In genomic region chr10:106513328-106513727, GRCh38 we compare ENCODE assay signal across 14 cellular contexts.
DNase-seq lines count a peak whose midpoint lies in the region; ATAC-seq and TF ChIP-seq lines count a peak whose summit lies in the region.
"Had no signal": no experiment of that assay in that cellular context is flagged by ENCODE, and none has a peak within 500 bp of the region (broad histone marks: within the 10 kb centered on the region; RNA-seq: fewer than 3 reads in every experiment).

No MANE protein-coding gene starts in this region.

- peak overlapping the region; percentile 60 for H2AFZ ChIP-seq in mammary epithelial cell (ENCODE audit: low read depth, low read length)

- 20% methylated on average over 3 of the region's 3 CpGs for WGBS in mammary epithelial cell (ENCODE audit: low coverage, missing lambda C conversion rate)

- no peaks in the 10 kb centered on the region for H3K79me2 ChIP-seq in mammary epithelial cell (ENCODE audit: insufficient read depth, low read length)

- H3K27ac ChIP-seq in mammary epithelial cell (ENCODE audit: insufficient read depth, low read depth, low read length), result peak overlapping the region; percentile 40

- BruUV-seq in mammary epithelial cell (replicated peaks; lab: Mats Ljungman, UMichigan), result no TSS peak

- CTCF ChIA-PET in mammary epithelial cell (lab: Charles Lee; ENCODE audit: low non-redundant PET), result no interaction called here

- intact Hi-C loops in mammary epithelial cell (cut with micrococcal nuclease), result no loop called here

- peak; percentile 43 for DNase-seq in A172 (ENCODE audit: low spot score)
- DNase-seq in NCI-H146 (lab: John Stamatoyannopoulos, UW), result peak; percentile 40
- DNase-seq in mammary epithelial cell, result peak; percentile 65
- DNase-seq in iris pigment epithelial cell (ENCODE audit: low read depth), result peak; percentile 39
- no peak for DNase-seq in activated CD8-positive, alpha-beta memory T cell treated with anti-CD3 and anti-CD28 coated beads, Interleukin-2, amount 50 U/mL, for 48 hours
- no peak for DNase-seq in NOMO-1 treated with DMSO at 0.1 percent for 48 hours (lab: John Stamatoyannopoulos, UW; ENCODE audit: unreplicated experiment)
- no peak for DNase-seq in stimulated activated CD4-positive, alpha-beta T cell treated with anti-CD3 and anti-CD28 coated beads, Interleukin-2, amount 100 ng/mL, for 24 hours
- DNase-seq: activated CD4-positive, alpha-beta T cell treated with anti-CD3 and anti-CD28 coated beads, Interleukin-2, amount 10 ng/mL, durations not matched to agents 7 days and 5 days; activated T-cell treated with anti-CD3 and anti-CD28 coated beads, Interleukin-2, amount 50 U/mL, for 4 hours; Caco-2; NCI-H2171 treated with DMSO at 0.1 percent for 48 hours; stimulated activated naive CD8-positive, alpha-beta T cell treated with anti-CD3 and anti-CD28 coated beads, Interleukin-15, amount 100 ng/mL, for 72 hours had no signal

- no peaks in the 10 kb centered on the region for H3K36me3 ChIP-seq in mammary epithelial cell (ENCODE audit: insufficient read depth, low read length)

- no peak overlapping the region for H3K4me3 ChIP-seq in mammary epithelial cell (replicated peaks in 1 of 3; ENCODE audit: insufficient read depth in 1 of 3, low read depth in 2 of 3, low read length in 3 of 3)
- H3K4me3 ChIP-seq: smooth muscle cell had no signal

- ATAC-seq in HG03135 (IDR thresholded peaks at IDR 0.05; ENCODE audit: unreplicated experiment), result no peak
- ATAC-seq: activated T-cell treated with anti-CD3 and anti-CD28 coated beads, Interleukin-2, amount 50 U/mL, for 4 hours; stimulated activated naive CD8-positive, alpha-beta T cell treated with anti-CD3 and anti-CD28 coated beads, Interleukin-15, amount 100 ng/mL, for 72 hours had no signal

- H4K20me1 ChIP-seq in mammary epithelial cell (ENCODE audit: insufficient read depth, low read length), result no peaks in the 10 kb centered on the region

- no peak for TF ChIP-seq CTCF in mammary epithelial cell (conservative IDR thresholded peaks at IDR 0.05 in 1 of 2, IDR thresholded peaks at IDR 0.05 in 1 of 2; ENCODE audit: extremely low read depth in 1 of 2, insufficient read depth in 1 of 2, low read depth in 1 of 2, low read length in 2 of 2)

- H3K4me2 ChIP-seq in mammary epithelial cell (ENCODE audit: insufficient read depth, low read depth, low read length), result peak overlapping the region; percentile 53
- H3K4me2 ChIP-seq: smooth muscle cell had no signal

- no peaks in the 10 kb centered on the region for H3K9me3 ChIP-seq in mammary epithelial cell (replicated peaks; ENCODE audit: insufficient read depth, low read length)
- H3K9me3 ChIP-seq: Caco-2 had no signal

- no peaks in the 10 kb centered on the region for H3K27me3 ChIP-seq in mammary epithelial cell (ENCODE audit: insufficient read depth, low read length)

- H3K4me1 ChIP-seq in mammary epithelial cell (ENCODE audit: insufficient read depth, low read length), result peaks cover 29% of the 10 kb centered on the region
- H3K4me1 ChIP-seq: Caco-2 had no signal

- in situ Hi-C loops in mammary epithelial cell (cut with MboI; ENCODE audit: low sequenced_read_pairs in 2 of 2), result no loop called here

- dilution Hi-C loops in mammary epithelial cell (cut with HindIII; ENCODE audit: low sequenced_read_pairs), result no loop called here

- H3K9ac ChIP-seq in mammary epithelial cell (ENCODE audit: insufficient read depth, low read length), result no peak overlapping the region

Comparison
In these comparisons a context has a peak if more than half of its experiments do, and no peak if none do; other contexts are left out.
1. DNase-seq: peak in A172 (single experiment), NCI-H146 (single experiment), mammary epithelial cell (single experiment) and iris pigment epithelial cell (single experiment); none in activated CD8-positive, alpha-beta memory T cell treated with anti-CD3 and anti-CD28 coated beads, Interleukin-2, amount 50 U/mL, for 48 hours (single experiment), NOMO-1 treated with DMSO at 0.1 percent for 48 hours (single experiment) and stimulated activated CD4-positive, alpha-beta T cell treated with anti-CD3 and anti-CD28 coated beads, Interleukin-2, amount 100 ng/mL, for 24 hours (0 of 2).